Comparison of ENCODE assay signal across 17 cellular contexts in the genomic region with DNA sequence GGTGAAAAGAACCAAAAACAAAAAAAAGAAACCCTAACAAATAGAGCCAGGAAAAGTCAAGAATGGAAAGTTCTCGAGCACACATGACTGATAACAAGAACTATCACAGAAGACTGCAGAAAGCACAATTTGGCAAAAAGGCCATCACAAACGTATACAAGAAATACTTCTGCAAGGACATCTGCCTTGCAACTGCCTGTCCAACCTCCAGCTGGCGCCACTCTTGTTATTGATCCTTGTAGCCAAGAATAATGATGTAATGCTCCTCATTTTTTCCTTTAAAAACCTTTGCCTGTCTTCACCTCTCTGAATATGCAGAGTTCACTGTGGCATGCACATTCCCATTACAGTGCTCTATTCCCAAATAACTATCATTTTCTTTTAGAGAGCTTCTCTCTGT.
A peak's percentile ranks its signal among the peaks of the same experiment; 100 is the strongest.
DNase-seq lines count a peak whose midpoint lies in the region; ATAC-seq and TF ChIP-seq lines count a peak whose summit lies in the region.
"Had no signal": no experiment of that assay in that cellular context is flagged by ENCODE, and none has a peak within 500 bp of the region (broad histone marks: within the 10 kb centered on the region; RNA-seq: fewer than 3 reads in every experiment).

No MANE protein-coding gene starts in this region.

- H3K36me3 ChIP-seq in heart left ventricle (no peaks in the 10 kb centered on the region), testis (ENCODE audit: low read depth, missing control alignments) (no peaks in the 10 kb centered on the region)
- H3K36me3 ChIP-seq: BLaER1, Peyer's patch had no signal

- H3K4me3 ChIP-seq in heart left ventricle, result no peak overlapping the region
- H3K4me3 ChIP-seq in epithelial cell of esophagus (ENCODE audit: low read length), result no peak overlapping the region
- H3K4me3 ChIP-seq in testis, result no peak overlapping the region
- H3K4me3 ChIP-seq: BLaER1, Peyer's patch had no signal

- H3K27me3 ChIP-seq in heart left ventricle (no peaks in the 10 kb centered on the region), testis (no peaks in the 10 kb centered on the region)
- H3K27me3 ChIP-seq: BLaER1, Peyer's patch had no signal

- DNase-seq in Right ventricle myocardium superior, result no peak
- no peak for DNase-seq in heart left ventricle
- peak; percentile 17 for DNase-seq in NCI-H2227 (lab: John Stamatoyannopoulos, UW; ENCODE audit: unreplicated experiment)
- peak; percentile 26 for DNase-seq in epithelial cell of esophagus (ENCODE audit: low read depth)
- DNase-seq in testis, result peak; percentile 48
- DNase-seq in glomerular visceral epithelial cell (ENCODE audit: extremely low spot score), result no peak
- DNase-seq: activated T-cell treated with anti-CD3 and anti-CD28 coated beads for 4 hours; aorta; kidney glomerular epithelial cell; NCI-H146; occipital lobe; Peyer's patch; stimulated activated naive CD4-positive, alpha-beta T cell had no signal

- H3K4me1 ChIP-seq in heart left ventricle, result peaks cover 0 to 6% (median 0%) of the 10 kb centered on the region in 12 donors
- H3K4me1 ChIP-seq in testis, result peaks cover 5% of the 10 kb centered on the region
- H3K4me1 ChIP-seq: BLaER1, Peyer's patch had no signal

- TF ChIP-seq CTCF in heart left ventricle (IDR thresholded peaks at IDR 0.05) (peak in 2 of 12 donors; percentile 22 to 31), epithelial cell of esophagus (IDR thresholded peaks at IDR 0.05; ENCODE audit: insufficient read depth, low read depth, low read length, missing control alignments) (peak; percentile 46), testis (IDR thresholded peaks at IDR 0.05) (peak in 2 of 3 experiments; percentile 5 to 35)

- TF ChIP-seq POLR2A in heart left ventricle (IDR thresholded peaks at IDR 0.05), result no peak
- no peak for TF ChIP-seq POLR2A in testis (IDR thresholded peaks at IDR 0.05)

- H3K9me3 ChIP-seq in heart left ventricle, result no peaks in the 10 kb centered on the region
- no peaks in the 10 kb centered on the region for H3K9me3 ChIP-seq in testis
- H3K9me3 ChIP-seq: BLaER1, Peyer's patch had no signal

- peak; percentile 39 for ATAC-seq in Right ventricle myocardium superior (ENCODE audit: poor library complexity)
- ATAC-seq in heart left ventricle, result no peak
- no peak for ATAC-seq in GM19467 (IDR thresholded peaks at IDR 0.05; ENCODE audit: unreplicated experiment)
- no peak for ATAC-seq in GM19351 (IDR thresholded peaks at IDR 0.05; ENCODE audit: unreplicated experiment)
- ATAC-seq: esophagus mucosa had no signal

- H3K27ac ChIP-seq in heart left ventricle (peak overlapping the region in 1 of 12 donors; percentile 29), testis (no peak overlapping the region)
- H3K27ac ChIP-seq: BLaER1, Peyer's patch had no signal

- 34 to 58% (median 44%) methylated on average over 3 of the region's 3 CpGs for WGBS in heart left ventricle, 4 donors
- 29 to 34% methylated on average over 3 of the region's 3 CpGs for WGBS in testis, 2 donors

- intact Hi-C loops in Right ventricle myocardium superior (cut with DNase I), result no loop called here
- intact Hi-C loops in heart left ventricle (cut with DNase I), result no loop called here
- intact Hi-C loops in testis (cut with DNase I; ENCODE audit: low total_unique reads), result no loop called here

Comparison
In these comparisons a context has a peak if more than half of its experiments do, and no peak if none do; other contexts are left out.
1. DNase-seq: peak in NCI-H2227 (single experiment), epithelial cell of esophagus (single experiment) and testis (single experiment); none in Right ventricle myocardium superior (single experiment), heart left ventricle (0 of 5) and glomerular visceral epithelial cell (single experiment).